In genomic region chr13:50460366-50460765, GRCh38 we compare ENCODE assay signal across 1 cellular context.
A peak's percentile ranks its signal among the peaks of the same experiment; 100 is the strongest.
TF ChIP-seq lines count a peak whose summit lies in the region.

No MANE protein-coding gene starts in this region.

TF ChIP-seq in K562, 482 proteins besides CTCF, POLR2A, EP300 and RAD21 (continued from another document and continues in another):
- TF ChIP-seq ARID3B (CRISPR knock-in tag; IDR thresholded peaks at IDR 0.05; ENCODE audit: borderline replicate concordance) (no peak), CHAMP1 (IDR thresholded peaks at IDR 0.05) (no peak), FOXJ2 (tag; IDR thresholded peaks at IDR 0.05) (0 out of 2 replicates have a peak, but pooled peaks have one; percentile 53), OTX1 (CRISPR knock-in tag; IDR thresholded peaks at IDR 0.05) (no peak), HNRNPLL (IDR thresholded peaks at IDR 0.05; ENCODE audit: low read depth, low read length, poor library complexity, severe bottlenecking) (no peak), E4F1 (CRISPR knock-in tag; IDR thresholded peaks at IDR 0.05; ENCODE audit: borderline replicate concordance) (no peak), CUX1 (CRISPR knock-in tag; IDR thresholded peaks at IDR 0.05) (no peak), NFIX (CRISPR knock-in tag; IDR thresholded peaks at IDR 0.05; ENCODE audit: low read depth) (no peak), TCFL5 (CRISPR knock-in tag; conservative IDR thresholded peaks at IDR 0.05) (no peak), ZBTB17 (CRISPR knock-in tag; IDR thresholded peaks at IDR 0.05) (no peak), HIVEP1 (CRISPR knock-in tag; IDR thresholded peaks at IDR 0.05) (no peak), ZNF764 (CRISPR knock-in tag; IDR thresholded peaks at IDR 0.05; ENCODE audit: low read depth) (no peak), ETV5 (CRISPR knock-in tag; IDR thresholded peaks at IDR 0.05; ENCODE audit: low read depth) (no peak), FOXK2 (conservative IDR thresholded peaks at IDR 0.05 in 1 of 2, IDR thresholded peaks at IDR 0.05 in 1 of 2; ENCODE audit: low read depth in 2 of 2) (peak; percentile 71 to 75), TSC22D4 (tag; IDR thresholded peaks at IDR 0.05) (no peak), DDX20 (tag; IDR thresholded peaks at IDR 0.05; ENCODE audit: low read depth) (no peak), RBM17 (IDR thresholded peaks at IDR 0.05; ENCODE audit: borderline replicate concordance, low read depth, low read length) (no peak), TEAD4 (IDR thresholded peaks at IDR 0.05; ENCODE audit: low read length) (no peak), TEAD4 (CRISPR knock-in tag; IDR thresholded peaks at IDR 0.05; ENCODE audit: borderline replicate concordance) (no peak), CHCHD3 (CRISPR knock-in tag; IDR thresholded peaks at IDR 0.05) (no peak), RERE (CRISPR knock-in tag; IDR thresholded peaks at IDR 0.05; ENCODE audit: borderline replicate concordance) (no peak), L3MBTL2 (IDR thresholded peaks at IDR 0.05) (no peak), THRAP3 (IDR thresholded peaks at IDR 0.05; ENCODE audit: borderline replicate concordance) (no peak), DEAF1 (CRISPR knock-in tag; IDR thresholded peaks at IDR 0.05) (no peak), SMARCB1 (IDR thresholded peaks at IDR 0.05; ENCODE audit: insufficient read length, low read depth) (no peak)
